31 cellular contexts compared by ENCODE assay signal in genomic region chr3:127491323-127491722, GRCh38.
"Had no signal": no experiment of that assay in that cellular context is flagged by ENCODE, and none has a peak within 500 bp of the region (broad histone marks: within the 10 kb centered on the region; RNA-seq: fewer than 3 reads in every experiment).

No MANE protein-coding gene starts in this region.

- H3K4me1 ChIP-seq: body of pancreas, breast epithelium, SJCRH30 had no signal

- DNase-seq: activated CD4-positive, alpha-beta T cell treated with anti-CD3 and anti-CD28 coated beads for 1 hour; activated CD4-positive, alpha-beta T cell treated with anti-CD3 and anti-CD28 coated beads, Interleukin-2, amount 10 ng/mL, durations not matched to agents 7 days and 5 days; activated CD4-positive, alpha-beta T cell treated with anti-CD3 and anti-CD28 coated beads, Interleukin-2, amount 50 U/mL, for 48 hours; activated CD4-positive, CD25-positive, alpha-beta regulatory T cell; activated CD8-positive, alpha-beta memory T cell treated with anti-CD3 and anti-CD28 coated beads, Interleukin-2, amount 10 ng/mL, durations not matched to agents 7 days and 5 days; activated gamma-delta T cell; activated naive CD4-positive, alpha-beta T cell treated with Interleukin-2 at 50 U/mL for 16 hours; activated naive CD8-positive, alpha-beta T cell treated with anti-CD3 and anti-CD28 coated beads, Interleukin-2, amount 10 ng/mL, durations not matched to agents 7 days and 5 days; activated T-cell treated with anti-CD3 and anti-CD28 coated beads, Interleukin-2, amount 50 U/mL, for 1 hour; amygdala; body of pancreas; caudate nucleus; IMR-90; NCI-H1105 treated with DMSO at 0.1 percent for 48 hours; NCI-H1436; NCI-H1694; NCI-H1930; NCI-H2081 treated with DMSO at 0.1 percent for 48 hours; NCI-H226; NCI-H446 treated with DMSO at 0.1 percent for 48 hours; NCI-H524 treated with DMSO at 0.1 percent for 48 hours; SHP77; SJCRH30; T1000; WERI-Rb-1 had no signal

- H3K4me1 Mint-ChIP-seq: activated CD4-positive, alpha-beta T cell treated with anti-CD3 and anti-CD28 coated beads, Interleukin-2, amount 10 ng/mL, durations not matched to agents 7 days and 5 days; activated naive CD4-positive, alpha-beta T cell treated with anti-CD3 and anti-CD28 coated beads, Interleukin-2, amount 50 U/mL, for 24 hours; activated naive CD8-positive, alpha-beta T cell treated with anti-CD3 and anti-CD28 coated beads, Interleukin-2, amount 10 ng/mL, durations not matched to agents 7 days and 5 days had no signal

- H3K27me3 ChIP-seq: body of pancreas, breast epithelium, SJCRH30 had no signal

- H3K36me3 Mint-ChIP-seq: activated CD8-positive, alpha-beta memory T cell treated with anti-CD3 and anti-CD28 coated beads, Interleukin-2, amount 10 ng/mL, durations not matched to agents 7 days and 5 days; activated naive CD4-positive, alpha-beta T cell treated with anti-CD3 and anti-CD28 coated beads, Interleukin-2, amount 50 U/mL, for 24 hours; activated naive CD8-positive, alpha-beta T cell treated with anti-CD3 and anti-CD28 coated beads, Interleukin-2, amount 10 ng/mL, durations not matched to agents 7 days and 5 days had no signal

- H3K27ac Mint-ChIP-seq: activated CD4-positive, alpha-beta T cell treated with anti-CD3 and anti-CD28 coated beads, Interleukin-2, amount 10 ng/mL, durations not matched to agents 7 days and 5 days; activated CD8-positive, alpha-beta memory T cell treated with anti-CD3 and anti-CD28 coated beads, Interleukin-2, amount 10 ng/mL, durations not matched to agents 7 days and 5 days; activated naive CD4-positive, alpha-beta T cell treated with anti-CD3 and anti-CD28 coated beads, Interleukin-2, amount 50 U/mL, for 24 hours; activated naive CD8-positive, alpha-beta T cell treated with anti-CD3 and anti-CD28 coated beads, Interleukin-2, amount 10 ng/mL, durations not matched to agents 7 days and 5 days; activated T-helper 2 cell treated with anti-CD3 and anti-CD28 coated beads, Interferon-gamma antibody, Interleukin-2, Interleukin-4, amounts not matched to agents 10 μg/mL and 5 μg/mL and 100 μg/mL, durations not matched to agents 14 hours and 24 hours and 36 hours had no signal

- H3K9me3 ChIP-seq: body of pancreas, breast epithelium, SJCRH30 had no signal

- H3K27ac ChIP-seq: body of pancreas, breast epithelium, SJCRH30, SK-N-MC, WERI-Rb-1 had no signal

- H3K4me3 ChIP-seq: body of pancreas, breast epithelium, K562, SJCRH30, SK-N-MC had no signal

- H3K36me3 ChIP-seq: breast epithelium, SJCRH30, WERI-Rb-1 had no signal

- H3K9me3 Mint-ChIP-seq: activated naive CD4-positive, alpha-beta T cell treated with anti-CD3 and anti-CD28 coated beads, Interleukin-2, amount 50 U/mL, for 24 hours; activated T-helper 2 cell treated with anti-CD3 and anti-CD28 coated beads, Interferon-gamma antibody, Interleukin-2, Interleukin-4, amounts not matched to agents 10 μg/mL and 5 μg/mL and 100 μg/mL, durations not matched to agents 14 hours and 24 hours and 36 hours had no signal

- H3K4me3 Mint-ChIP-seq: activated CD4-positive, alpha-beta T cell treated with anti-CD3 and anti-CD28 coated beads, Interleukin-2, amount 10 ng/mL, durations not matched to agents 7 days and 5 days; activated CD8-positive, alpha-beta memory T cell treated with anti-CD3 and anti-CD28 coated beads, Interleukin-2, amount 10 ng/mL, durations not matched to agents 7 days and 5 days; activated naive CD4-positive, alpha-beta T cell treated with anti-CD3 and anti-CD28 coated beads, Interleukin-2, amount 50 U/mL, for 24 hours; activated naive CD8-positive, alpha-beta T cell treated with anti-CD3 and anti-CD28 coated beads, Interleukin-2, amount 10 ng/mL, durations not matched to agents 7 days and 5 days had no signal

- ATAC-seq: activated CD8-positive, alpha-beta memory T cell treated with anti-CD3 and anti-CD28 coated beads, Interleukin-2, amount 10 ng/mL, durations not matched to agents 7 days and 5 days; body of pancreas; K562; Panc1 had no signal
